ENCODE assay signal across 8 cellular contexts in the genomic region with DNA sequence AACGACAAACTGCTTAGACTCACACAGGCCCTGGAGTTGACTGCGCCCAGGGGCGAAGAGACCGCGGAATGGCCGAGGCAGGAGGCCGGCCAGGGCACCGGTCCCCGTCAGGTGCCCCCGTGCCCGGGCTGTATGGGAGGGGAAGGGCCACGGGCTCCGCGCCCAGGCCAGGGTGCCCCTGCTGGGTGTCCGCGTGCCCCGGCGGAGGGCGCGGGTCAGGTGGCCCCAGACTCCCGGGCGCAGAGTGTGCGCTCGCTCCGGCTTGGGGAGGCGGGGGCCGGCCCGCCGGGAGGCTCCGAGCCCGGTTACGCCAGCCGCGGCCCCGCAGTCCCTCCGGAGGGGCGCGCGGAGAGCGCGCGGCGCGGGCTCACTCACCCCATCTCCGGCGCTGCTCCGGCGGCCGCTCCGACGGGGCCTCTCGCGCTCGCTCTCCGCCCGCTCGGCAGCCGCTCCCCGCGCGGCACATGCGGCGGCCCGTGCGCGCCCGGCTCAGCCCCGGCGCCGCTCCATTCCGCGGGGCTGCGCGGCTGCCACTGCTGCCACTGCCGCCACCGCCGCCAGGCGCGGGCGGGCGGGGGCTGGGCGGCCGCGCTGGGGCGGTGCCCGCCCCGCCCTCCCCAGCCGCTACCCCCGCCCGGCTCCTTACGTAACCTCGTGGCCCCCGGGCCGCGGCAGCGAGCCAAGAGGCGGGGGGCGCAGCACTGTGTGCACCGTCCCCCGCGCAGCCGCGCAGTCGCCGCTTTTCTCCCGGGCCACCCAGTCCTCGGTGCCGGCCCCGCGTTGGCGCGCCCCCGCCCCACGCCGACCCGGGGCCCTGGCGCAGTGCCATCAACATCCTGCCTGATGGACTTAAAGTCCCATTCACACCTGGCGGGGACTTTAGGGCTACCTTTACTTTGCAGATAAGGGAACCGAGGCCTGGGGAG. TPM values are rescaled to one million over a fixed set of nuclear protein-coding genes. Genes with fewer than 3 reads are reported as not detected.
A peak's percentile ranks its signal among the peaks of the same experiment; 100 is the strongest.
DNase-seq lines count a peak whose midpoint lies in the region; ATAC-seq lines count a peak whose summit lies in the region.

Gene HOMER2, minus strand, starts transcription at position 565 of the 926 bp plus-strand sequence. Its CDS starts 185 bp downstream, at position 380.

- H3K9me3 Mint-ChIP-seq in activated naive CD8-positive, alpha-beta T cell treated with anti-CD3 and anti-CD28 coated beads, Interleukin-2, amount 10 ng/mL, durations not matched to agents 7 days and 5 days, result no peaks in the 10 kb centered on the region

- intact Hi-C loops in right cardiac atrium (cut with DNase I), result no loop called here

- peak within 1 kb of the TSS; percentile 73 for H3K4me3 Mint-ChIP-seq in activated naive CD8-positive, alpha-beta T cell treated with anti-CD3 and anti-CD28 coated beads, Interleukin-2, amount 10 ng/mL, durations not matched to agents 7 days and 5 days

- H3K4me3 ChIP-seq in right cardiac atrium (ENCODE audit: low read length), result peak within 1 kb of the TSS; percentile 97
- peak within 1 kb of the TSS; percentile 59 for H3K4me3 ChIP-seq in rectal smooth muscle tissue (ENCODE audit: low read length)

- H3K36me3 Mint-ChIP-seq in activated naive CD8-positive, alpha-beta T cell treated with anti-CD3 and anti-CD28 coated beads, Interleukin-2, amount 10 ng/mL, durations not matched to agents 7 days and 5 days, result no peaks in the 10 kb centered on the region

- WGBS in right cardiac atrium, result 1% methylated on average over 119 of the region's 119 CpGs

- no peaks in the 10 kb centered on the region for H3K27me3 ChIP-seq in right cardiac atrium (ENCODE audit: control insufficient read depth, insufficient read depth)
- peaks cover 3% of the 10 kb centered on the region for H3K27me3 ChIP-seq in rectal smooth muscle tissue (ENCODE audit: control insufficient read depth, insufficient read depth, low read length)

- ATAC-seq in activated naive CD8-positive, alpha-beta T cell treated with anti-CD3 and anti-CD28 coated beads, Interleukin-2, amount 10 ng/mL, durations not matched to agents 7 days and 5 days (ENCODE audit: low read depth), result peak; percentile 78
- ATAC-seq in right cardiac atrium, result peak; percentile 54 to 75
- ATAC-seq in HG02884 (IDR thresholded peaks at IDR 0.05; ENCODE audit: unreplicated experiment), result no peak
- ATAC-seq in HG03521 (IDR thresholded peaks at IDR 0.05; ENCODE audit: unreplicated experiment), result no peak

- H3K9me3 ChIP-seq in right cardiac atrium (ENCODE audit: control insufficient read depth, low read length), result no peaks in the 10 kb centered on the region

- H3K4me1 ChIP-seq in right cardiac atrium (ENCODE audit: control insufficient read depth, insufficient read depth, low read length), result no peaks in the 10 kb centered on the region
- no peaks in the 10 kb centered on the region for H3K4me1 ChIP-seq in rectal smooth muscle tissue (ENCODE audit: control insufficient read depth, insufficient read depth, low read length)

- H3K36me3 ChIP-seq in rectal smooth muscle tissue (ENCODE audit: control insufficient read depth, insufficient read depth, low read length), result no peaks in the 10 kb centered on the region

- peaks cover 2% of the 10 kb centered on the region for H3K4me1 Mint-ChIP-seq in activated naive CD8-positive, alpha-beta T cell treated with anti-CD3 and anti-CD28 coated beads, Interleukin-2, amount 10 ng/mL, durations not matched to agents 7 days and 5 days

- no peak within 1 kb of the TSS for H3K9ac ChIP-seq in rectal smooth muscle tissue (ENCODE audit: low read length)

- DNase-seq in NCI-H748 (lab: John Stamatoyannopoulos, UW; ENCODE audit: unreplicated experiment) (peak; percentile 66), NCI-H748 treated with DMSO at 0.1 percent for 48 hours (lab: John Stamatoyannopoulos, UW) (no peak), NCI-H1417 (lab: John Stamatoyannopoulos, UW) (peak in 2 of 3 experiments; percentile 78 to 82), right cardiac atrium (peak; percentile 23 to 78 (median 77))
- DNase-seq in activated naive CD8-positive, alpha-beta T cell treated with anti-CD3 and anti-CD28 coated beads, Interleukin-2, amount 10 ng/mL, durations not matched to agents 7 days and 5 days, result peak; percentile 61

- POLR2A ChIA-PET in activated naive CD8-positive, alpha-beta T cell treated with anti-CD3 and anti-CD28 coated beads, Interleukin-2, amount 10 ng/mL, durations not matched to agents 7 days and 5 days (lab: Charles Lee), result no interaction called here

- H3K27ac ChIP-seq in right cardiac atrium (ENCODE audit: low read length) (peak within 1 kb of the TSS; percentile 34), rectal smooth muscle tissue (ENCODE audit: low read depth, low read length) (peak within 1 kb of the TSS; percentile 52)

- H3K27me3 Mint-ChIP-seq in activated naive CD8-positive, alpha-beta T cell treated with anti-CD3 and anti-CD28 coated beads, Interleukin-2, amount 10 ng/mL, durations not matched to agents 7 days and 5 days, result peaks cover 12% of the 10 kb centered on the region

- no peak within 1 kb of the TSS for H3K27ac Mint-ChIP-seq in activated naive CD8-positive, alpha-beta T cell treated with anti-CD3 and anti-CD28 coated beads, Interleukin-2, amount 10 ng/mL, durations not matched to agents 7 days and 5 days

RNA-seq across cellular contexts. Expression of gene HOMER2, which starts in this region (rescaled TPM):
- total RNA-seq in activated naive CD8-positive, alpha-beta T cell treated with anti-CD3 and anti-CD28 coated beads, Interleukin-2, amount 10 ng/mL, durations not matched to agents 7 days and 5 days, result 1 to 10 TPM; 6.3 to 6.6 TPM
- 10 to 100 TPM; 15.0 to 24.4 (median 19.1) TPM for total RNA-seq in right cardiac atrium
- 12.1 TPM for polyA plus RNA-seq in right cardiac atrium

Comparison
In these comparisons a context has a peak if more than half of its experiments do, and no peak if none do; other contexts are left out.
1. ATAC-seq: peak in activated naive CD8-positive, alpha-beta T cell treated with anti-CD3 and anti-CD28 coated beads, Interleukin-2, amount 10 ng/mL, durations not matched to agents 7 days and 5 days (single experiment) and right cardiac atrium (2 of 2); none in HG02884 (single experiment) and HG03521 (single experiment).